In genomic region chrX:40173662-40174593, GRCh38 we compare ENCODE assay signal across 8 cellular contexts.
DNase-seq lines count a peak whose midpoint lies in the region; ATAC-seq, FAIRE-seq and TF ChIP-seq lines count a peak whose summit lies in the region.

No MANE protein-coding gene starts in this region.

- H3K36me3 Mint-ChIP-seq in T-helper 2 cell treated with Interferon-gamma antibody and Interleukin-4, amounts not matched to agents 5 μg/mL and 100 μg/mL, for 36 hours (ENCODE audit: low read depth) = no peaks in the 10 kb centered on the region
- no peaks in the 10 kb centered on the region for H3K36me3 Mint-ChIP-seq in mesothelial cell of epicardium

- H3K4me1 Mint-ChIP-seq in T-helper 2 cell treated with Interferon-gamma antibody and Interleukin-4, amounts not matched to agents 5 μg/mL and 100 μg/mL, for 36 hours (ENCODE audit: low read depth) = peaks cover 27% of the 10 kb centered on the region
- H3K4me1 Mint-ChIP-seq in mesothelial cell of epicardium = peaks cover 43% of the 10 kb centered on the region

- H3K27ac ChIP-seq in C4-2B (peak overlapping the region; percentile 70), substantia nigra (ENCODE audit: low read depth, low read length, poor library complexity, severe bottlenecking) (peak overlapping the region; percentile 79)

- no peak for ATAC-seq in GM21526 (IDR thresholded peaks at IDR 0.05; ENCODE audit: low FRiP score, unreplicated experiment)
- no peak for ATAC-seq in GM21825 (IDR thresholded peaks at IDR 0.05; ENCODE audit: unreplicated experiment)

- H3K27me3 Mint-ChIP-seq in T-helper 2 cell treated with Interferon-gamma antibody and Interleukin-4, amounts not matched to agents 5 μg/mL and 100 μg/mL, for 36 hours (ENCODE audit: low read depth) = no peaks in the 10 kb centered on the region
- H3K27me3 Mint-ChIP-seq in mesothelial cell of epicardium (ENCODE audit: low read depth) = no peaks in the 10 kb centered on the region

- peak overlapping the region; percentile 90 for H3K4me3 Mint-ChIP-seq in T-helper 2 cell treated with Interferon-gamma antibody and Interleukin-4, amounts not matched to agents 5 μg/mL and 100 μg/mL, for 36 hours
- peak overlapping the region; percentile 62 for H3K4me3 Mint-ChIP-seq in mesothelial cell of epicardium

- H3K9me3 Mint-ChIP-seq in T-helper 2 cell treated with Interferon-gamma antibody and Interleukin-4, amounts not matched to agents 5 μg/mL and 100 μg/mL, for 36 hours = no peaks in the 10 kb centered on the region
- peaks cover 5% of the 10 kb centered on the region for H3K9me3 Mint-ChIP-seq in mesothelial cell of epicardium

- H3K4me3 ChIP-seq in bronchial epithelial cell (ENCODE audit: low read depth, low read length) = peak overlapping the region; percentile 33

- H3K27ac Mint-ChIP-seq in T-helper 2 cell treated with Interferon-gamma antibody and Interleukin-4, amounts not matched to agents 5 μg/mL and 100 μg/mL, for 36 hours = peak overlapping the region; percentile 97
- peak overlapping the region; percentile 98 for H3K27ac Mint-ChIP-seq in mesothelial cell of epicardium

- no peaks in the 10 kb centered on the region for H3K27me3 ChIP-seq in bronchial epithelial cell (ENCODE audit: control insufficient read depth, insufficient read depth, low read length)

- FAIRE-seq in bronchial epithelial cell (lab: Jason Lieb, UNC) = no peak

- H3K36me3 ChIP-seq in bronchial epithelial cell (ENCODE audit: control insufficient read depth, insufficient read depth, low read length) = no peaks in the 10 kb centered on the region

- peak; percentile 59 for DNase-seq in HT-29 (ENCODE audit: low spot score)
- peak; percentile 77 for DNase-seq in T-helper 2 cell treated with Interferon-gamma antibody and Interleukin-4, amounts not matched to agents 5 μg/mL and 100 μg/mL, for 36 hours (ENCODE audit: low spot score)
- no peak for DNase-seq in bronchial epithelial cell (ENCODE audit: low read depth)
- no peak for DNase-seq in mesothelial cell of epicardium (ENCODE audit: low spot score in 2 of 2, unreplicated experiment in 2 of 2)
- DNase-seq in substantia nigra (lab: John Stamatoyannopoulos, UW) = peak in 1 of 49 donors; percentile 3

- TF ChIP-seq CTCF in C4-2B (conservative IDR thresholded peaks at IDR 0.05) = no peak
- TF ChIP-seq CTCF in bronchial epithelial cell (IDR thresholded peaks at IDR 0.05; ENCODE audit: insufficient read depth, low read length, severe bottlenecking) = no peak
- no peak for TF ChIP-seq CTCF in mesothelial cell of epicardium (IDR thresholded peaks at IDR 0.05; ENCODE audit: unreplicated experiment)

Comparison
In these comparisons a context has a peak if more than half of its experiments do, and no peak if none do; other contexts are left out.
1. DNase-seq: peak in HT-29 (single experiment) and T-helper 2 cell treated with Interferon-gamma antibody and Interleukin-4, amounts not matched to agents 5 μg/mL and 100 μg/mL, for 36 hours (single experiment); none in bronchial epithelial cell (single experiment) and mesothelial cell of epicardium (0 of 2).